Comparison of ENCODE assay signal across 8 cellular contexts in the genomic region with DNA sequence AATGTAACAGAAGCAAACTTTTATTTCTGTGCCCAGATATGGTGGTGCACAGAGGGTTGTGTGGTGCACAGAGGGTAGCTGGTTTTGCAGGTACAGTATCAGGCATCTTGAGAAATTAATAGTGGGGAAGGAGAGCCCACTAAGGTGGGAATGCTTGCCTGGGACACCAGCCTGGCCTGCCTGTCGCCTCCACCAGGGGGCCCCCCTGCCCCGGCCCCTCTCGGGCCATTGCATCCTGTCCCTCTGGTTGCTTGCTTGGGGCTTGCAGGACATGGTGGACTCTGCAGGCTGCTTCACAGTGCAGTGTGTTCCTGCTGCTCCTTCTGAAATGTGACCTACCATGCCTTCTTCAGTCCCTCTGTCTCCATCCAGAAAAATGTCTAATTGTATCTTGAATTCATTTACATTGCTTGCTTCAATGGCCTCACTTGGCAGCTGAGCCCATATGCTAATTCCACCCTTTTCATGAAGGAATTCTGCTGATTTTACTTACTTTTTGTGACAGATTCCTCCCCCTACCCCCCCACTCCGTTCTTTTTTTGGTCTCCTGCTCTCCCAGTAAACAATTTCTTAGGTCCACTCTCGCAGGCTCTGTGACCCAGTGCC.
DNase-seq lines count a peak whose midpoint lies in the region; ATAC-seq and TF ChIP-seq lines count a peak whose summit lies in the region.

No MANE protein-coding gene starts in this region.

- H2AFZ ChIP-seq in neuronal stem cell (ENCODE audit: low read length) = no peak overlapping the region

- TF ChIP-seq CTCF in HL-60 (IDR thresholded peaks at IDR 0.05; ENCODE audit: insufficient read depth, low read length) (peak; percentile 64), esophagus muscularis mucosa (IDR thresholded peaks at IDR 0.05) (peak; percentile 41 to 66 (median 55))

- H3K4me2 ChIP-seq in neuronal stem cell (ENCODE audit: insufficient read depth, low read length, poor library complexity, severe bottlenecking) = no peak overlapping the region

- H3K36me3 ChIP-seq in esophagus muscularis mucosa (no peaks in the 10 kb centered on the region), neuronal stem cell (replicated peaks in 1 of 2; ENCODE audit: control insufficient read depth in 2 of 2, insufficient read depth in 2 of 2, low read length in 2 of 2) (no peaks in the 10 kb centered on the region)

- no peak overlapping the region for H2AK5ac ChIP-seq in neuronal stem cell (ENCODE audit: low read depth, low read length)

- no peak overlapping the region for H2BK5ac ChIP-seq in neuronal stem cell (ENCODE audit: low read length)

- no peaks in the 10 kb centered on the region for H3K79me1 ChIP-seq in neuronal stem cell (ENCODE audit: low read depth, low read length)

- no peak overlapping the region for H2BK15ac ChIP-seq in neuronal stem cell (ENCODE audit: low read length)

- H3K9me3 ChIP-seq in esophagus muscularis mucosa (peaks cover 0 to 8% (median 3%) of the 10 kb centered on the region in 4 donors), neuronal stem cell (replicated peaks in 1 of 2; ENCODE audit: control insufficient read depth in 2 of 2, insufficient read depth in 1 of 2, low read depth in 1 of 2, low read length in 2 of 2) (peaks cover 8 to 11% of the 10 kb centered on the region in 2 donors)

- TF ChIP-seq POLR2A in esophagus muscularis mucosa (IDR thresholded peaks at IDR 0.05; ENCODE audit: low read depth) = no peak

- WGBS in esophagus muscularis mucosa = 50% methylated on average over 5 of the region's 5 CpGs
- no CpG with 5 or more reads among the region's 5 CpGs for WGBS in neuronal stem cell (ENCODE audit: extremely low coverage in 2 of 2, insufficient read length in 2 of 2, insufficient replicate concordance in 1 of 2), 2 donors

- no peak overlapping the region for H3K18ac ChIP-seq in neuronal stem cell (ENCODE audit: low read length)

- peak; percentile 30 for DNase-seq in COLO829 (ENCODE audit: low spot score)
- peak in 1 of 2 experiments; percentile 10 for DNase-seq in HL-60 (ENCODE audit: low read depth in 1 of 2, low spot score in 1 of 2)
- DNase-seq in activated CD4-positive, alpha-beta T cell treated with anti-CD3 and anti-CD28 coated beads, Interleukin-2, amount 50 U/mL, for 1 hour = peak; percentile 22
- DNase-seq in esophagus muscularis mucosa (ENCODE audit: extremely low spot score) = no peak
- peak; percentile 23 for DNase-seq in neuronal stem cell (ENCODE audit: low spot score)
- DNase-seq in activated CD4-positive, CD25-positive, alpha-beta regulatory T cell (lab: John Stamatoyannopoulos, UW) = no peak
- DNase-seq in NCI-H2081 treated with DMSO at 0.1 percent for 48 hours (lab: John Stamatoyannopoulos, UW) = no peak

- H3K4me1 ChIP-seq in esophagus muscularis mucosa = peaks cover 0 to 12% (median 5%) of the 10 kb centered on the region in 4 donors
- H3K4me1 ChIP-seq in neuronal stem cell (ENCODE audit: control insufficient read depth in 2 of 2, insufficient read depth in 1 of 2, low read depth in 1 of 2, low read length in 2 of 2) = peaks cover 11 to 15% of the 10 kb centered on the region in 2 donors

- no peak overlapping the region for H3K4me3 ChIP-seq in HL-60 (replicated peaks; ENCODE audit: insufficient read depth, low read length)
- H3K4me3 ChIP-seq in esophagus muscularis mucosa = no peak overlapping the region
- H3K4me3 ChIP-seq in neuronal stem cell (ENCODE audit: low read length in 2 of 2) = no peak overlapping the region

- no peak for ATAC-seq in HG02970 (IDR thresholded peaks at IDR 0.05; ENCODE audit: low FRiP score, unreplicated experiment)

- H4K91ac ChIP-seq in neuronal stem cell (ENCODE audit: low read depth, low read length, poor library complexity) = no peak overlapping the region

- H3K14ac ChIP-seq in neuronal stem cell (ENCODE audit: low read length) = no peak overlapping the region

- H2BK12ac ChIP-seq in neuronal stem cell (ENCODE audit: low read length) = no peak overlapping the region

- TF ChIP-seq EP300 in esophagus muscularis mucosa (IDR thresholded peaks at IDR 0.05) = no peak

- intact Hi-C loops in esophagus muscularis mucosa (cut with DNase I) = no loop called here

- H4K8ac ChIP-seq in neuronal stem cell (ENCODE audit: low read depth, low read length) = no peak overlapping the region

- H3K9ac ChIP-seq in neuronal stem cell (ENCODE audit: low read depth, low read length, poor library complexity) = no peak overlapping the region

- H3K23ac ChIP-seq in neuronal stem cell (ENCODE audit: low read depth, low read length, poor library complexity) = no peak overlapping the region

- no peak overlapping the region for H3K4ac ChIP-seq in neuronal stem cell (ENCODE audit: low read length)

- H2BK120ac ChIP-seq in neuronal stem cell (ENCODE audit: low read depth, low read length) = no peak overlapping the region

- H3K27ac ChIP-seq in HL-60 (replicated peaks) (no peak overlapping the region), esophagus muscularis mucosa (replicated peaks in 1 of 4) (no peak overlapping the region), neuronal stem cell (replicated peaks; ENCODE audit: low read length) (no peak overlapping the region)

- H3K27me3 ChIP-seq in HL-60 (ENCODE audit: insufficient read depth, poor library complexity, severe bottlenecking) (no peaks in the 10 kb centered on the region), esophagus muscularis mucosa (no peaks in the 10 kb centered on the region), neuronal stem cell (ENCODE audit: control insufficient read depth in 3 of 3, insufficient read depth in 3 of 3, low read depth in 1 of 3, low read length in 3 of 3) (no peaks in the 10 kb centered on the region)

Comparison
In these comparisons a context has a peak if more than half of its experiments do, and no peak if none do; other contexts are left out.
1. DNase-seq: peak in COLO829 (single experiment), activated CD4-positive, alpha-beta T cell treated with anti-CD3 and anti-CD28 coated beads, Interleukin-2, amount 50 U/mL, for 1 hour (single experiment) and neuronal stem cell (single experiment); none in esophagus muscularis mucosa (single experiment), activated CD4-positive, CD25-positive, alpha-beta regulatory T cell (0 of 4) and NCI-H2081 treated with DMSO at 0.1 percent for 48 hours (single experiment).